11 cellular contexts compared by ENCODE assay signal in the genomic region with DNA sequence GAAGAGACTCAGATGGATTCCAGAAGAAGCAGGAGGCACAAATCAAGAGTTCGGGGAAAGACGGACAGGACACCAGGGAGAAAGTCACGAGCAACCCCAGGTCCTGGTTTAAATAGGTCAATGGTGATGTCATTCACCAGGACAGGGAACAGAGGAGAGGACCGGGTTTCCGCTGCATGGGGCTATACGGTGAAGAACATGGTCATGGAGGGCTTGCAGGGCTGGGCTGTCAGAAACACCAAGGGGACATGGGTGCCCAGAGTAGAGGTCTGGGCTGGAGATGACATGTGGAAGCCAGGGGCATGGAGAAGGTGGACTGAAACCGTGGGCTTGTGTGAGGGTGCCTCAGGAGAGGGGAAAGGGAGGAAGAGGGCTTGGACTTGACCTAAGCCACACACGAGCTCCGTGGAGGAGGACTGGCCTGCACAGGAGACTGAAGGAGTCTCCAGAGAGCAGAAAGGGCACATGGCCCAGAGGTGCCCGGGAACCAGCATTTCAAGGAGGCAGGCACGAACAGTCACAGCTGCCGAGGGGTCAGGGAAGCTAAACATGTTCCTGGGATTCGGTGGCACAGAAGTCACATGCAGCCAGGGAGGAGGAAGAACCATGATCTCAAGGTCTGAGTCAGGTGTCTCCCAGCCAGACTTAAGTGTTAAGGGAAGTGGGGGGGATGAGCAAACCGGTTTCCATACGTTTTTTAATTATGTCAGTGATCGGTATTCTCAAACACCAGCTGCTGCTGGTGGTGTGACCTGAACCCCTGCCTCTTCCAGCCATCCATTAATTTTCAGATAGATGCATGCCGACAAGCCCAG. TPM values are rescaled to one million over a fixed set of nuclear protein-coding genes. Genes with fewer than 3 reads are reported as not detected.
A peak's percentile ranks its signal among the peaks of the same experiment; 100 is the strongest.
DNase-seq lines count a peak whose midpoint lies in the region; ATAC-seq and TF ChIP-seq lines count a peak whose summit lies in the region.
"Had no signal": no experiment of that assay in that cellular context is flagged by ENCODE, and none has a peak within 500 bp of the region (broad histone marks: within the 10 kb centered on the region; RNA-seq: fewer than 3 reads in every experiment).

No MANE protein-coding gene starts in this region.

- peak overlapping the region; percentile 99 for H3K27ac ChIP-seq in VCaP
- peak overlapping the region; percentile 97 for H3K27ac ChIP-seq in cardiac muscle cell
- H3K27ac ChIP-seq in osteoblast (ENCODE audit: low read depth, low read length) = no peak overlapping the region

- H3K4me3 ChIP-seq in GM12865 (ENCODE audit: low read depth, low read length) = no peak overlapping the region
- H3K4me3 ChIP-seq in cardiac muscle cell = no peak overlapping the region
- H3K4me3 ChIP-seq in osteoblast (ENCODE audit: insufficient read depth, low read length) = no peak overlapping the region

- peaks cover 18% of the 10 kb centered on the region for H3K4me1 ChIP-seq in cardiac muscle cell (ENCODE audit: low read depth)
- H3K4me1 ChIP-seq in osteoblast (ENCODE audit: insufficient read depth, low read length) = peaks cover 5% of the 10 kb centered on the region

- no peaks in the 10 kb centered on the region for H4K20me1 ChIP-seq in osteoblast (ENCODE audit: insufficient read depth, low read length)

- ATAC-seq in HG03442 (IDR thresholded peaks at IDR 0.05; ENCODE audit: unreplicated experiment) (no peak), GM18520 (IDR thresholded peaks at IDR 0.05; ENCODE audit: unreplicated experiment) (no peak)
- ATAC-seq: activated T-cell treated with anti-CD3 and anti-CD28 coated beads, Interleukin-2, amount 50 U/mL, for 4 hours had no signal

- no peak overlapping the region for H2AFZ ChIP-seq in osteoblast (ENCODE audit: low read length)

- TF ChIP-seq CTCF in GM12865 (IDR thresholded peaks at IDR 0.05; ENCODE audit: insufficient read depth, low read depth, low read length, missing control alignments) (no peak), VCaP (conservative IDR thresholded peaks at IDR 0.05) (no peak), cardiac muscle cell (IDR thresholded peaks at IDR 0.05; ENCODE audit: low read depth, low read length) (no peak), osteoblast (IDR thresholded peaks at IDR 0.05; ENCODE audit: extremely low read depth, low read depth, low read length) (no peak)

- H3K9me3 ChIP-seq in cardiac muscle cell (ENCODE audit: low read depth) (no peaks in the 10 kb centered on the region), osteoblast (ENCODE audit: low read depth, low read length) (no peaks in the 10 kb centered on the region)

- H3K27me3 ChIP-seq in cardiac muscle cell (no peaks in the 10 kb centered on the region), osteoblast (ENCODE audit: insufficient read depth, low read length) (peaks cover 18% of the 10 kb centered on the region)

- H3K4me2 ChIP-seq in osteoblast (ENCODE audit: insufficient read depth, low read length) = no peak overlapping the region

- TF ChIP-seq POLR2A in erythroblast (IDR thresholded peaks at IDR 0.05; ENCODE audit: low read length) = no peak

- H3K36me3 ChIP-seq in cardiac muscle cell (peaks cover 8% of the 10 kb centered on the region), osteoblast (ENCODE audit: insufficient read depth, low read length) (peaks cover 10% of the 10 kb centered on the region)

- H3K79me2 ChIP-seq in osteoblast (ENCODE audit: insufficient read depth, low read length) = no peaks in the 10 kb centered on the region

- DNase-seq in GM12865 (ENCODE audit: low read depth) = peak; percentile 14
- no peak for DNase-seq in cardiac muscle cell (ENCODE audit: low read depth in 1 of 2, low spot score in 1 of 2)
- DNase-seq in osteoblast (ENCODE audit: insufficient read length, low spot score, missing footprints) = peak; percentile 76
- no peak for DNase-seq in erythroblast (lab: John Stamatoyannopoulos, UW)
- no peak for DNase-seq in NCI-H526 (lab: John Stamatoyannopoulos, UW)
- DNase-seq: activated T-cell treated with anti-CD3 and anti-CD28 coated beads, Interleukin-2, amount 50 U/mL, for 4 hours; central memory CD4-positive, alpha-beta T cell; NCI-H524 treated with DMSO at 0.1 percent for 48 hours had no signal

RNA-seq across cellular contexts. Expression of a gene that starts 54.2 kb away (rescaled TPM):
- 824 and 1,421 TPM in 2 replicates for total RNA-seq in cardiac muscle cell
- 726 and 889 TPM in 2 replicates for polyA plus RNA-seq in cardiac muscle cell
- 524 and 1,095 TPM in 2 replicates for total RNA-seq in osteoblast

Comparison
In these comparisons a context has a peak if more than half of its experiments do, and no peak if none do; other contexts are left out.
1. DNase-seq: peak in GM12865 (single experiment) and osteoblast (single experiment); none in cardiac muscle cell (0 of 2), erythroblast (0 of 2) and NCI-H526 (0 of 2).